ENCODE assay signal across 24 cellular contexts in the genomic region with DNA sequence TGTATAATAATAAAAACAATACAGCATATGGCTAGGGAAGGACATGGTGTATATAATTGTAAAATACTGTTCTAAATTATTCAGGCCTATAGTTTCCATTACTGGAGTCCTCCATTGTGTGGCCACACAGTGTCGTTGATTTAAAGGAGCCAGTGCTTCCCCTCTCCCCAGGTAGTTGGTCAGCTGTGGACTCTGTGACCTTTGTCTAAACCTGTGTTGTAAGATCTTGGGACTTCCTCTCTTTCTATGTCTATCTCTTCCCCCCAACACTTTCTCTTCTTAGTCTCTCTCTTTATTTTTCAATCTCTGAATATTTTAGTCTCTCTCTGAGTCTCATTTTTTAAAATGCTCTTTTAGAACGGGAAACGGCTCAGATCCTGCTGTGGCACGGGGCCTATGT. TPM values are rescaled to one million over a fixed set of nuclear protein-coding genes. Genes with fewer than 3 reads are reported as not detected.
"Had no signal": no experiment of that assay in that cellular context is flagged by ENCODE, and none has a peak within 500 bp of the region (broad histone marks: within the 10 kb centered on the region; RNA-seq: fewer than 3 reads in every experiment).

No MANE protein-coding gene starts in this region.

- H3K9me3 Mint-ChIP-seq: activated naive CD4-positive, alpha-beta T cell treated with anti-CD3 and anti-CD28 coated beads for 36 hours; activated T-helper 2 cell treated with anti-CD3 and anti-CD28 coated beads, Interferon-gamma antibody, Interleukin-2, Interleukin-4, amounts not matched to agents 10 μg/mL and 5 μg/mL and 100 μg/mL, durations not matched to agents 14 hours and 24 hours and 36 hours; endodermal cell; neural crest cell; stimulated activated effector memory CD8-positive, alpha-beta T cell treated with anti-CD3 and anti-CD28 coated beads, Interleukin-12 subunit alpha, Interleukin-12 subunit beta, amount 100 ng/mL, for 72 hours had no signal

- H3K27me3 ChIP-seq: ascending aorta, dorsolateral prefrontal cortex, gastrocnemius medialis, pancreas, thyroid gland, uterus had no signal

- DNase-seq: activated CD4-positive, alpha-beta T cell treated with anti-CD3 and anti-CD28 coated beads for 1 hour; activated CD4-positive, alpha-beta T cell treated with anti-CD3 and anti-CD28 coated beads, Interleukin-2, amount 50 U/mL, for 4 hours; activated naive CD4-positive, alpha-beta T cell treated with anti-CD3 and anti-CD28 coated beads for 36 hours; activated T-cell treated with anti-CD3 and anti-CD28 coated beads for 4 hours; dorsolateral prefrontal cortex; endodermal cell; erythroblast; gastrocnemius medialis; left colon; midbrain; pancreas; stimulated activated CD4-positive, alpha-beta T cell treated with anti-CD3 and anti-CD28 coated beads, Interleukin-2, amount 100 ng/mL, for 24 hours; T1000; thyroid gland; uterus had no signal

- H3K27ac Mint-ChIP-seq: activated naive CD4-positive, alpha-beta T cell treated with anti-CD3 and anti-CD28 coated beads for 36 hours; activated T-helper 2 cell treated with anti-CD3 and anti-CD28 coated beads, Interferon-gamma antibody, Interleukin-2, Interleukin-4, amounts not matched to agents 10 μg/mL and 5 μg/mL and 100 μg/mL, durations not matched to agents 14 hours and 24 hours and 36 hours; endodermal cell; stimulated activated effector memory CD8-positive, alpha-beta T cell treated with anti-CD3 and anti-CD28 coated beads, Interleukin-12 subunit alpha, Interleukin-12 subunit beta, amount 100 ng/mL, for 72 hours had no signal

- FAIRE-seq: bronchial epithelial cell, islet of Langerhans, pancreas had no signal

- ATAC-seq: gastrocnemius medialis; left colon; pancreas; stimulated activated effector memory CD8-positive, alpha-beta T cell treated with anti-CD3 and anti-CD28 coated beads, Interleukin-12 subunit alpha, Interleukin-12 subunit beta, amount 100 ng/mL, for 72 hours had no signal

- H3K9me3 ChIP-seq: ascending aorta, gastrocnemius medialis, pancreas, thyroid gland, uterus had no signal

- H3K27ac ChIP-seq: ascending aorta, gastrocnemius medialis, pancreas, thyroid gland, uterus, VCaP had no signal

- H3K36me3 ChIP-seq: uterus had no signal

- H3K4me3 Mint-ChIP-seq: activated naive CD4-positive, alpha-beta T cell treated with anti-CD3 and anti-CD28 coated beads for 36 hours; endodermal cell; neural crest cell; stimulated activated effector memory CD8-positive, alpha-beta T cell treated with anti-CD3 and anti-CD28 coated beads, Interleukin-12 subunit alpha, Interleukin-12 subunit beta, amount 100 ng/mL, for 72 hours had no signal

- H3K4me1 Mint-ChIP-seq: neural crest cell had no signal

- H3K4me1 ChIP-seq: ascending aorta, gastrocnemius medialis, pancreas, thyroid gland, uterus had no signal

- H3K4me3 ChIP-seq: ascending aorta, dorsolateral prefrontal cortex, gastrocnemius medialis, pancreas, thyroid gland, uterus had no signal

RNA-seq across cellular contexts. Expression of gene PNPLA1, which starts 37.7 kb away (rescaled TPM):
- total RNA-seq: activated naive CD4-positive, alpha-beta T cell treated with anti-CD3 and anti-CD28 coated beads for 36 hours; activated T-helper 2 cell treated with anti-CD3 and anti-CD28 coated beads, Interferon-gamma antibody, Interleukin-2, Interleukin-4, amounts not matched to agents 10 μg/mL and 5 μg/mL and 100 μg/mL, durations not matched to agents 14 hours and 24 hours and 36 hours; ascending aorta; endodermal cell; gastrocnemius medialis; lung microvascular endothelial cell; myocyte; neural crest cell; uterus had no signal
- polyA plus RNA-seq: pancreas had no signal
